ENCODE assay signal across 14 cellular contexts in the genomic region with DNA sequence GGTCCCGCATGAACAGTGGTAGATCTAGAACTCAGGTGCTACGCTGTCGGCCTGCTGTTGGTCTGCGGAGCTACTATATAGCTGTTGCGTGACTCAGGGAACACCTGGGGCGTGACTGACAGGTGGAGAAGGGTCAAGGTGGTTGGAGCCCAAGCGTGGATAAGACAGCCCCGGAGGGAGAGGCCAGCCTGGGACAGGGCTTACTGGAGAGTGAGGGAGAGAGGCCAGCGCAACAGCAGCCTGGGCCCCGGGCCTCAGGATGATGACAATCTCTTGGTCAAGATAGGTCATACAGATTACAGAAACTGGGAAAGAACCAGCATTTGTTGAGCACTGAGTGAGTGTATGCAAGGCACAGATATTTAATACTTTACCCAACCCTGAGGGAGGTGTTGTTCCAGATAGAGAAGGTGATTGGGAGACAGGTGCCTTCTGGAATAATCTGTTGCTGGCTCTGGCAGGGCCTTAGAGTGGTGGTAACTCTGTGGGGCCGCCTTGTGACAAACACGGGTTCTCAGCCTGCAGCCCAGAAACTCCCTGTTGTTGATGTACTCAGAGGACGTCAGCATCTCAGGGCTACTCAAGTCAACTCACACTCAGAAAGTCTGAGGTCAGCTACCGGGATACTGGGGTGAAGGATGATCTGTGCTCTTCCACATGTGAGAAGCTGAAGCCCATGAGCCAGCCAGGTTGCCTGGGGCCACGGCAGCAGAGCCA.
A peak's percentile ranks its signal among the peaks of the same experiment; 100 is the strongest.
DNase-seq lines count a peak whose midpoint lies in the region; ATAC-seq and TF ChIP-seq lines count a peak whose summit lies in the region.
"Had no signal": no experiment of that assay in that cellular context is flagged by ENCODE, and none has a peak within 500 bp of the region (broad histone marks: within the 10 kb centered on the region; RNA-seq: fewer than 3 reads in every experiment).

No MANE protein-coding gene starts in this region.

- H4K8ac ChIP-seq in neuronal stem cell (ENCODE audit: low read depth, low read length) = no peak overlapping the region

- peak overlapping the region; percentile 66 for H3K18ac ChIP-seq in neuronal stem cell (ENCODE audit: low read length)

- H3K36me3 Mint-ChIP-seq in endodermal cell (ENCODE audit: low read depth) = no peaks in the 10 kb centered on the region

- no peaks in the 10 kb centered on the region for H3K27me3 ChIP-seq in Loucy (ENCODE audit: insufficient read depth, low read length, poor library complexity, severe bottlenecking)
- peaks cover 34% of the 10 kb centered on the region for H3K27me3 ChIP-seq in endodermal cell (ENCODE audit: control insufficient read depth, insufficient read depth, low read length, poor library complexity, severe bottlenecking)
- no peaks in the 10 kb centered on the region for H3K27me3 ChIP-seq in neuronal stem cell (ENCODE audit: control insufficient read depth in 3 of 3, insufficient read depth in 3 of 3, low read depth in 1 of 3, low read length in 3 of 3)
- H3K27me3 ChIP-seq in GM23248 (replicated peaks; ENCODE audit: insufficient read depth) = peaks cover 32% of the 10 kb centered on the region
- H3K27me3 ChIP-seq: colonic mucosa had no signal

- peak overlapping the region; percentile 49 for H2BK15ac ChIP-seq in neuronal stem cell (ENCODE audit: low read length)

- no peaks in the 10 kb centered on the region for H3K9me2 ChIP-seq in Loucy (replicated peaks; ENCODE audit: low read depth, low read length)
- no peaks in the 10 kb centered on the region for H3K9me2 ChIP-seq in GM23248 (ENCODE audit: insufficient read depth)

- no peak overlapping the region for H2AFZ ChIP-seq in Loucy (ENCODE audit: low read length)
- H2AFZ ChIP-seq in neuronal stem cell (ENCODE audit: low read length) = no peak overlapping the region
- no peak overlapping the region for H2AFZ ChIP-seq in GM23248

- H3K36me3 ChIP-seq in Loucy (ENCODE audit: insufficient read depth, low read length) (no peaks in the 10 kb centered on the region), endodermal cell (ENCODE audit: control insufficient read depth, insufficient read depth, low read length) (no peaks in the 10 kb centered on the region), neuronal stem cell (replicated peaks in 1 of 2; ENCODE audit: control insufficient read depth in 2 of 2, insufficient read depth in 2 of 2, low read length in 2 of 2) (no peaks in the 10 kb centered on the region), GM23248 (ENCODE audit: low read depth) (no peaks in the 10 kb centered on the region)
- H3K36me3 ChIP-seq: colonic mucosa had no signal

- H2BK12ac ChIP-seq in neuronal stem cell (ENCODE audit: low read length) = no peak overlapping the region

- TF ChIP-seq CTCF in Loucy (conservative IDR thresholded peaks at IDR 0.05; ENCODE audit: low read length) (no peak), endodermal cell (conservative IDR thresholded peaks at IDR 0.05) (no peak)

- no peak overlapping the region for H3K14ac ChIP-seq in neuronal stem cell (ENCODE audit: low read length)

- DNase-seq in Caki2 (ENCODE audit: low read depth) (peak; percentile 26), endodermal cell (peak; percentile 78), neuronal stem cell (ENCODE audit: low spot score) (no peak), dedifferentiated amniotic fluid mesenchymal stem cell (ENCODE audit: extremely low spot score) (no peak), GM23248 (no peak)
- no peak for DNase-seq in activated naive CD4-positive, alpha-beta T cell treated with Interleukin-2 at 50 U/mL for 16 hours
- no peak for DNase-seq in stimulated activated naive CD8-positive, alpha-beta T cell treated with anti-CD3 and anti-CD28 coated beads, Interleukin-15, amount 100 ng/mL, for 72 hours
- DNase-seq: activated T-cell treated with anti-CD3 and anti-CD28 coated beads, Interleukin-2, amount 50 U/mL, for 1 hour; amniotic stem cell; colonic mucosa; GF-D8 had no signal

- peak overlapping the region; percentile 15 for H3K27ac Mint-ChIP-seq in endodermal cell
- no peak overlapping the region for H3K27ac Mint-ChIP-seq in stimulated activated naive CD8-positive, alpha-beta T cell treated with anti-CD3 and anti-CD28 coated beads, Interleukin-15, amount 100 ng/mL, for 72 hours

- H3K4me1 Mint-ChIP-seq in endodermal cell = peaks cover 30% of the 10 kb centered on the region
- peaks cover 14% of the 10 kb centered on the region for H3K4me1 Mint-ChIP-seq in stimulated activated naive CD8-positive, alpha-beta T cell treated with anti-CD3 and anti-CD28 coated beads, Interleukin-15, amount 100 ng/mL, for 72 hours

- in situ Hi-C loops in Caki2 (cut with HindIII; ENCODE audit: low pct_unique_long_range_greater_than_20kb, low sequenced_read_pairs) (no loop called here), GM23248 (cut with MboI) (no loop called here)

- H3K9me3 Mint-ChIP-seq in endodermal cell = no peaks in the 10 kb centered on the region
- H3K9me3 Mint-ChIP-seq in stimulated activated naive CD8-positive, alpha-beta T cell treated with anti-CD3 and anti-CD28 coated beads, Interleukin-15, amount 100 ng/mL, for 72 hours = no peaks in the 10 kb centered on the region

- H2BK5ac ChIP-seq in neuronal stem cell (ENCODE audit: low read length) = peak overlapping the region; percentile 25

- H3K79me2 ChIP-seq in Loucy (ENCODE audit: insufficient read depth, low read length) (no peaks in the 10 kb centered on the region), GM23248 (ENCODE audit: insufficient read depth) (no peaks in the 10 kb centered on the region)

- peaks cover 45% of the 10 kb centered on the region for H3K27me3 Mint-ChIP-seq in endodermal cell (ENCODE audit: insufficient read depth)
- H3K27me3 Mint-ChIP-seq in stimulated activated naive CD8-positive, alpha-beta T cell treated with anti-CD3 and anti-CD28 coated beads, Interleukin-15, amount 100 ng/mL, for 72 hours = peaks cover 59% of the 10 kb centered on the region

- H3K4me3 Mint-ChIP-seq in endodermal cell = no peak overlapping the region
- H3K4me3 Mint-ChIP-seq in stimulated activated naive CD8-positive, alpha-beta T cell treated with anti-CD3 and anti-CD28 coated beads, Interleukin-15, amount 100 ng/mL, for 72 hours = peak overlapping the region in 1 of 2 donors; percentile 63

- no peaks in the 10 kb centered on the region for H3K79me1 ChIP-seq in neuronal stem cell (ENCODE audit: low read depth, low read length)

- H3K9ac ChIP-seq in Loucy (ENCODE audit: low read depth, low read length, poor library complexity, severe bottlenecking) (peak overlapping the region; percentile 63), endodermal cell (ENCODE audit: extremely low read depth, low read length, poor library complexity, severe bottlenecking) (no peak overlapping the region), neuronal stem cell (ENCODE audit: low read depth, low read length, poor library complexity) (no peak overlapping the region), GM23248 (no peak overlapping the region)

- H4K20me1 ChIP-seq in Loucy (ENCODE audit: insufficient read depth, low read length, poor library complexity, severe bottlenecking) (no peaks in the 10 kb centered on the region), GM23248 (ENCODE audit: insufficient read depth) (no peaks in the 10 kb centered on the region)

- H3K4me2 ChIP-seq in Loucy (ENCODE audit: low read depth, low read length, poor library complexity, severe bottlenecking) = peak overlapping the region; percentile 60
- H3K4me2 ChIP-seq in neuronal stem cell (ENCODE audit: insufficient read depth, low read length, poor library complexity, severe bottlenecking) = no peak overlapping the region
- H3K4me2 ChIP-seq in GM23248 (ENCODE audit: unreplicated experiment) = no peak overlapping the region

- no peak overlapping the region for H3K23ac ChIP-seq in neuronal stem cell (ENCODE audit: low read depth, low read length, poor library complexity)

- H2AK5ac ChIP-seq in neuronal stem cell (ENCODE audit: low read depth, low read length) = peak overlapping the region; percentile 54

- H3K4me1 ChIP-seq in Loucy (ENCODE audit: insufficient read depth, low read length, poor library complexity, severe bottlenecking) (peaks cover 77% of the 10 kb centered on the region), endodermal cell (ENCODE audit: control insufficient read depth, insufficient read depth, low read length) (peaks cover 3% of the 10 kb centered on the region), neuronal stem cell (ENCODE audit: control insufficient read depth in 2 of 2, insufficient read depth in 1 of 2, low read depth in 1 of 2, low read length in 2 of 2) (peaks cover 23 to 24% of the 10 kb centered on the region in 2 donors), GM23248 (ENCODE audit: insufficient read depth) (no peaks in the 10 kb centered on the region; the same call in 1 of the 2 replicates)
- H3K4me1 ChIP-seq: colonic mucosa had no signal

- H3K4ac ChIP-seq in neuronal stem cell (ENCODE audit: low read length) = no peak overlapping the region

- 81 to 85% methylated on average over 10 to 15 of the region's 15 CpGs for WGBS in endodermal cell (ENCODE audit: insufficient coverage in 1 of 2, insufficient read length in 1 of 2), 2 experiments
- no CpG with 5 or more reads among the region's 15 CpGs for WGBS in neuronal stem cell (ENCODE audit: extremely low coverage in 2 of 2, insufficient read length in 2 of 2, insufficient replicate concordance in 1 of 2), 2 donors
- 69% methylated on average over 15 of the region's 15 CpGs for WGBS in GM23248 (ENCODE audit: low coverage in 1 of 2, low lambda C conversion rate in 2 of 2, missing lambda C conversion rate in 2 of 2), 2 experiments

- peaks cover 10% of the 10 kb centered on the region; the same call in 1 of the 2 replicates for H3F3A ChIP-seq in Loucy (ENCODE audit: low read depth)
- H3F3A ChIP-seq in GM23248 (ENCODE audit: insufficient read depth) = peaks cover 8% of the 10 kb centered on the region; the same call in 1 of the 2 replicates

- H2BK120ac ChIP-seq in neuronal stem cell (ENCODE audit: low read depth, low read length) = no peak overlapping the region

- no peak overlapping the region for H4K91ac ChIP-seq in neuronal stem cell (ENCODE audit: low read depth, low read length, poor library complexity)

- H3K4me3 ChIP-seq in Loucy (ENCODE audit: low read length, poor library complexity, severe bottlenecking) (peak overlapping the region; percentile 45), endodermal cell (ENCODE audit: low read length) (no peak overlapping the region), neuronal stem cell (ENCODE audit: low read length in 2 of 2) (no peak overlapping the region), GM23248 (no peak overlapping the region)
- H3K4me3 ChIP-seq: colonic mucosa, mucosa of descending colon, psoas muscle had no signal

- no peaks in the 10 kb centered on the region for H3K9me3 ChIP-seq in Loucy (ENCODE audit: insufficient read depth, low read depth, low read length)
- H3K9me3 ChIP-seq in endodermal cell (ENCODE audit: control insufficient read depth, low read length) = no peaks in the 10 kb centered on the region
- H3K9me3 ChIP-seq in neuronal stem cell (replicated peaks in 1 of 2; ENCODE audit: control insufficient read depth in 2 of 2, insufficient read depth in 1 of 2, low read depth in 1 of 2, low read length in 2 of 2) = no peaks in the 10 kb centered on the region
- no peaks in the 10 kb centered on the region for H3K9me3 ChIP-seq in GM23248 (ENCODE audit: low read depth)
- H3K9me3 ChIP-seq: colonic mucosa, mucosa of descending colon, psoas muscle had no signal

- no peak for ATAC-seq in stimulated activated naive CD8-positive, alpha-beta T cell treated with anti-CD3 and anti-CD28 coated beads, Interleukin-15, amount 100 ng/mL, for 72 hours
- ATAC-seq: psoas muscle had no signal

- no peak overlapping the region for H3K27ac ChIP-seq in endodermal cell (ENCODE audit: low read depth, low read length)
- H3K27ac ChIP-seq in neuronal stem cell (replicated peaks; ENCODE audit: low read length) = no peak overlapping the region
- H3K27ac ChIP-seq in GM23248 = no peak overlapping the region
- H3K27ac ChIP-seq: colonic mucosa, psoas muscle had no signal

Comparison
In these comparisons a context has a peak if more than half of its experiments do, and no peak if none do; other contexts are left out.
1. DNase-seq: peak in Caki2 (single experiment) and endodermal cell (single experiment); none in neuronal stem cell (single experiment), dedifferentiated amniotic fluid mesenchymal stem cell (single experiment), activated naive CD4-positive, alpha-beta T cell treated with Interleukin-2 at 50 U/mL for 16 hours (single experiment), GM23248 (single experiment) and stimulated activated naive CD8-positive, alpha-beta T cell treated with anti-CD3 and anti-CD28 coated beads, Interleukin-15, amount 100 ng/mL, for 72 hours (0 of 2).